In the genomic region with DNA sequence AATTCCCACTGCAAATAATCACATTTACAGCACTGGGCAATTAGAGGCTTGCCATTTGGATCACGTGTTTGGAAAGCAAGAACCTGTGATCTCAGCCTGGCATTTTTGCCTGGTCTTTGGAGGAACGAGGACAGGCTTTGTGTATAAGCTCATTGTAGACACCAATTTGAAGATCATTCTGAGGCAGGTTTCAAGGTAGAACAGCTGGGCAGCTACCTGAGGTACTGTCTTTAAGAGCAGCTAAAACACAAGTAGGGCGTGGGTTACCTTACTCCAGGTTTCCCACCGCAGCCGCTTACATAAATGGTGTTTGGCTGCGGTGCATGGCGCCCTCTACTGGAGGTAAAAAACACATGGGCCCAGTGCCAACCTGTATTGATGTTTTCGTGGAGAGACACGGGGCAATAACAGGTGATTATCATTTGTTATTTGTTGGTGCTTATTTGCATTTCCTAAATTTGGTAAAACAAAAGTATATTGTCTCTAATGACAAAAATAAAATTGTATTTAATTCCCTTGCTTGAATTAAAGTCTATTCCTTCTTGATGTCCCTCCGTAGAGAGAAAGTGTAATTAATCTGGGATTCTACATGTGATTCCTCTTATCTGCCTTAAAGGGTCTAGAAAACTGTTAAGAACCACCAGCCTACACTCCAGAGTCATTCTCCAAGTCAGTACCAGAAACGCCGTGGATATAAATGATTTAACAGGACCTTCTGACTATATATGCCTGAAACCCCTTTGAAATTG, we compare ENCODE assay signal across 8 cellular contexts.
DNase-seq lines count a peak whose midpoint lies in the region; ATAC-seq and TF ChIP-seq lines count a peak whose summit lies in the region.

No MANE protein-coding gene starts in this region.

- DNase-seq in AG08395 (ENCODE audit: low spot score) (peak; percentile 48), GM20000 (ENCODE audit: low spot score) (peak; percentile 59), NCI-H2196 (lab: John Stamatoyannopoulos, UW; ENCODE audit: unreplicated experiment) (peak; percentile 78), kidney glomerular epithelial cell (lab: John Stamatoyannopoulos, UW) (peak; percentile 76)
- peak; percentile 14 to 42 (median 23) for DNase-seq in activated CD4-positive, CD25-positive, alpha-beta regulatory T cell (lab: John Stamatoyannopoulos, UW)
- DNase-seq in central memory CD4-positive, alpha-beta T cell: peak; percentile 63
- DNase-seq in stimulated activated CD4-positive, alpha-beta T cell treated with anti-CD3 and anti-CD28 coated beads, Interleukin-1b, Interleukin-23, amount 100 ng/mL, for 48 hours: peak; percentile 67

- peak; percentile 83 for TF ChIP-seq CTCF in GM20000 (IDR thresholded peaks at IDR 0.05; ENCODE audit: extremely low read depth, missing control alignments)

- no peak for ATAC-seq in HG02798 (IDR thresholded peaks at IDR 0.05; ENCODE audit: poor library complexity, unreplicated experiment)

Comparison
In these comparisons a context has a peak if more than half of its experiments do, and no peak if none do; other contexts are left out.
1. DNase-seq: peak in every context shown above with its lines; median percentile 78 in NCI-H2196; 76 in kidney glomerular epithelial cell; 67 in stimulated activated CD4-positive, alpha-beta T cell treated with anti-CD3 and anti-CD28 coated beads, Interleukin-1b, Interleukin-23, amount 100 ng/mL, for 48 hours; 63 in central memory CD4-positive, alpha-beta T cell; 59 in GM20000; 48 in AG08395; 23 in activated CD4-positive, CD25-positive, alpha-beta regulatory T cell.